Comparison of ENCODE assay signal across 8 cellular contexts in genomic region chr14:60165547-60165876, GRCh38.
DNase-seq lines count a peak whose midpoint lies in the region; ATAC-seq and TF ChIP-seq lines count a peak whose summit lies in the region.

No MANE protein-coding gene starts in this region.

- peak overlapping the region; percentile 94 for H3K9ac ChIP-seq in mucosa of stomach (ENCODE audit: low read length)

- H3K4me3 ChIP-seq in brain microvascular endothelial cell (ENCODE audit: low read depth, low read length) (peak overlapping the region; percentile 85), mucosa of stomach (ENCODE audit: low read length) (peak overlapping the region; percentile 98)

- DNase-seq in NCI-H2029 treated with DMSO at 0.1 percent for 48 hours (lab: John Stamatoyannopoulos, UW) (peak; percentile 54), NCI-H2029 (lab: John Stamatoyannopoulos, UW) (no peak), brain microvascular endothelial cell (no peak), 8988T (no peak), NCI-H1417 treated with DMSO at 0.1 percent for 48 hours (lab: John Stamatoyannopoulos, UW) (no peak)
- DNase-seq in stimulated activated CD4-positive, alpha-beta T cell treated with anti-CD3 and anti-CD28 coated beads, Interleukin-15, amount 100 ng/mL, for 24 hours, result no peak

- peak; percentile 10 for ATAC-seq in HG03442 (IDR thresholded peaks at IDR 0.05; ENCODE audit: unreplicated experiment)

- H3K9me3 ChIP-seq in mucosa of stomach (ENCODE audit: control insufficient read depth, low read length), result no peaks in the 10 kb centered on the region

- H3K27ac ChIP-seq in brain microvascular endothelial cell, result no peak overlapping the region

- H3K36me3 ChIP-seq in brain microvascular endothelial cell (replicated peaks) (no peaks in the 10 kb centered on the region), mucosa of stomach (ENCODE audit: control insufficient read depth, insufficient read depth, low read length) (no peaks in the 10 kb centered on the region)

- peak; percentile 49 for TF ChIP-seq CTCF in brain microvascular endothelial cell (IDR thresholded peaks at IDR 0.05; ENCODE audit: low read depth, low read length, missing control alignments)

- H3K27me3 ChIP-seq in brain microvascular endothelial cell (replicated peaks) (no peaks in the 10 kb centered on the region), mucosa of stomach (ENCODE audit: control insufficient read depth, insufficient read depth, low read length) (no peaks in the 10 kb centered on the region)

- in situ Hi-C loops in brain microvascular endothelial cell (cut with HindIII; ENCODE audit: low pct_ligation_motif_present, low sequenced_read_pairs), result loop anchor here (25.0 kb wide), 1 partner anchor 203 kb away; no protein-coding TSS in a partner anchor

- H3K4me1 ChIP-seq in mucosa of stomach (ENCODE audit: control insufficient read depth, insufficient read depth, low read length), result peaks cover 18% of the 10 kb centered on the region
